Comparison of ENCODE assay signal across 23 cellular contexts in the genomic region with DNA sequence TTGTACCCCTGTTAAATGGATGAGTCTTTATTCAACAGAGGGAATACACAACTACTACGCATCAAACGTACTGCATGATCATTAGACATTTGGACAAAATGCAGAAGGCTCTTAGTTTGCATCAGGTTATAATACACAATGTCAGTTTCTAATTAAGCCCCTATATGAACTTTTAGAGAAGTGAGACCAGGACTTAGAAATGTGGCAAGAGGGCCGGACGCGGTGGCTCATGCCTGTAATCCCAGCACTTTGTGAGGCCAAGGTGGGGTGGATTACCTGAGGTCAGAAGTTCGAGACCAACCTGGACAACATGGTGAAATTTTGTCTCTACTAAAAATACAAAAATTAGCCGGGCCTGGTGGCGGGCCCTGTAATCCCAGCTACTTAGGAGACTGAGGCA.
"Had no signal": no experiment of that assay in that cellular context is flagged by ENCODE, and none has a peak within 500 bp of the region (broad histone marks: within the 10 kb centered on the region; RNA-seq: fewer than 3 reads in every experiment).

No MANE protein-coding gene starts in this region.

- H3K9me3 Mint-ChIP-seq: dendritic cell treated with granulocyte-macrophage colony-stimulating factor and Interleukin-4, amounts not matched to agents 40 ng/mL and 50 ng/mL, for 4 days; effector memory CD8-positive, alpha-beta T cell; endodermal cell; memory B cell; naive thymus-derived CD4-positive, alpha-beta T cell had no signal

- H3K36me3 ChIP-seq: colonic mucosa, gastrocnemius medialis, heart right ventricle, left lung, lower lobe of right lung had no signal

- ATAC-seq: effector memory CD8-positive, alpha-beta T cell; esophagus mucosa; gastrocnemius medialis; heart right ventricle; left cardiac atrium; left lung; left ventricle myocardium superior; lower lobe of right lung; naive thymus-derived CD4-positive, alpha-beta T cell had no signal

- H3K4me3 ChIP-seq: colonic mucosa, gastrocnemius medialis, heart right ventricle, left lung, lower lobe of right lung had no signal

- DNase-seq: colonic mucosa; cortex of kidney; effector CD8-positive, alpha-beta T cell; effector memory CD8-positive, alpha-beta T cell; endodermal cell; erythroblast; foreskin melanocyte; gastrocnemius medialis; glutamatergic neuron; heart right ventricle; hippocampal formation; left cardiac atrium; left lung; left ventricle myocardium superior; lower lobe of right lung; mammary epithelial cell; mesendoderm; midbrain; naive thymus-derived CD4-positive, alpha-beta T cell had no signal

- H3K27me3 ChIP-seq: colonic mucosa, heart right ventricle had no signal

- H3K4me1 ChIP-seq: colonic mucosa, gastrocnemius medialis, left lung, lower lobe of right lung had no signal

- H3K36me3 Mint-ChIP-seq: memory B cell; naive thymus-derived CD4-positive, alpha-beta T cell had no signal

- H3K9me3 ChIP-seq: colonic mucosa, gastrocnemius medialis, heart right ventricle, left lung, lower lobe of right lung had no signal

- H3K27ac ChIP-seq: colonic mucosa, epithelial cell of prostate, gastrocnemius medialis, heart right ventricle, left lung, lower lobe of right lung had no signal

- H3K27ac Mint-ChIP-seq: dendritic cell treated with granulocyte-macrophage colony-stimulating factor and Interleukin-4, amounts not matched to agents 40 ng/mL and 50 ng/mL, for 4 days; effector memory CD8-positive, alpha-beta T cell; endodermal cell; memory B cell; naive thymus-derived CD4-positive, alpha-beta T cell had no signal
